In the genomic region with DNA sequence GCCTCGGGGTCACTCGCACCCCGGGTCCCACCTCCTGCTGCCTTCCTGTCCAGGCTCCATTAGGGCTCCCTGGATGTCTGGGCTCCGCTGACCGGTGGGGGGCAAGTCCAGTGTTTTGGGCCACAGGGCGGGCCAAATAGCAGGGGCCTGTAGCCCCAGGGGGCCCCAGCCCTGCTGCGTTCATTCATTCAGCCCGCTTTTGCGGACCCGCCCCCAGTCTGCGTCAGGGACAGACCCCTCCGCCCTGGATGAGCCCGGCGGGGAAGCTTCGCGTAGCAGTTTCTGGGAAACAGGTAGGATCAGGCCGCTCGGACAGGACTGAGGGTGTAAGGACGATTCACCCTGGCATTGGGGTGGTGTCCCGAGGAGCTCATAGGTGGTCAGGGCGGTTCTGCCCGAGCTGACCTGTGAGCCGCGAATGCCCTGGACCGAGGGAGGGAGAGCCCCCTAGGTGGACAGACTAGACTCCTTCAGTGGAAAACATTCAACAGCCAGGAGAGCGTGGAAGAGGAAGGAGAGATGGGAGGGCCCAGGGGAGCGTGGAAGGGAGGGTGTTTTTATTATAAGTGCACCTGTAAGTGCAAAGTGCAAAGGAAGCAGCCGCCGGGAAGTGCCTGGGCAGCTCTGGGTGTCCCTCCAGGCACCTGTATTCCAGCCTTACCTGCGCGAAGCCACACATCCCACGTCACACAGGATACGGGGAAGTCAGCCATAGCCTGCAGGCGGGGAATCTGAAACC, we compare ENCODE assay signal across 7 cellular contexts. TPM values are rescaled to one million over a fixed set of nuclear protein-coding genes. Genes with fewer than 3 reads are reported as not detected.
A peak's percentile ranks its signal among the peaks of the same experiment; 100 is the strongest.
DNase-seq lines count a peak whose midpoint lies in the region; ATAC-seq and TF ChIP-seq lines count a peak whose summit lies in the region.

No MANE protein-coding gene starts in this region.

- H3K9me3 Mint-ChIP-seq in activated naive CD4-positive, alpha-beta T cell treated with anti-CD3 and anti-CD28 coated beads, Interleukin-2, amount 50 U/mL, for 72 hours: no peaks in the 10 kb centered on the region

- peak overlapping the region; percentile 85 for H3K27ac ChIP-seq in HEK293 (ENCODE audit: extremely low read depth, low read depth, low read length)

- H3K36me3 Mint-ChIP-seq in activated naive CD4-positive, alpha-beta T cell treated with anti-CD3 and anti-CD28 coated beads, Interleukin-2, amount 50 U/mL, for 72 hours: no peaks in the 10 kb centered on the region

- no peaks in the 10 kb centered on the region for H3K4me1 ChIP-seq in HEK293 (ENCODE audit: control insufficient read depth, insufficient read depth, low read length)

- CTCF ChIA-PET in HEK293 (lab: Yijun Ruan, JAX): interaction anchor here (0.5 to 1.1 kb wide), 4 partner anchors 17 to 357 kb away, joined by 3 to 4 read pairs (median 4); no protein-coding TSS in a partner anchor

- H3K9me3 ChIP-seq in HEK293 (ENCODE audit: control insufficient read depth, insufficient read depth, low read depth, low read length): no peaks in the 10 kb centered on the region

- peak; percentile 61 for DNase-seq in NCI-H1105 treated with DMSO at 0.1 percent for 48 hours (lab: John Stamatoyannopoulos, UW)
- peak; percentile 40 to 71 for DNase-seq in activated naive CD4-positive, alpha-beta T cell treated with anti-CD3 and anti-CD28 coated beads, Interleukin-2, amount 50 U/mL, for 72 hours (ENCODE audit: low spot score in 2 of 2)
- DNase-seq in left ventricle myocardium superior: no peak
- DNase-seq in sciatic nerve (ENCODE audit: low spot score): no peak
- DNase-seq in COLO829 (ENCODE audit: low spot score): no peak

- POLR2A ChIA-PET in HEK293 (lab: Yijun Ruan, JAX): interaction anchor here (1.0 to 1.1 kb wide), 2 partner anchors 9 to 52 kb away, joined by 3 to 6 read pairs; partner anchors contain the start of gene PYGB

- ATAC-seq in GM18502 (IDR thresholded peaks at IDR 0.05; ENCODE audit: poor library complexity, unreplicated experiment): peak; percentile 3
- peak; percentile 44 to 59 for ATAC-seq in activated naive CD4-positive, alpha-beta T cell treated with anti-CD3 and anti-CD28 coated beads, Interleukin-2, amount 50 U/mL, for 72 hours
- ATAC-seq in left ventricle myocardium superior: peak; percentile 8
- ATAC-seq in sciatic nerve: peak; percentile 19

- peak overlapping the region; percentile 89 for H3K4me3 ChIP-seq in HEK293 (ENCODE audit: low read depth, low read length)

- peak overlapping the region; percentile 73 to 81 for H3K27ac Mint-ChIP-seq in activated naive CD4-positive, alpha-beta T cell treated with anti-CD3 and anti-CD28 coated beads, Interleukin-2, amount 50 U/mL, for 72 hours

- TF ChIP-seq CTCF in HEK293 (tag by site-specific recombination; IDR thresholded peaks at IDR 0.05): no peak; the same call in 1 of the 2 replicates

- peaks cover 0 to 9% of the 10 kb centered on the region in 2 experiments; a peak in 1 of 3 replicates for H3K36me3 ChIP-seq in HEK293 (ENCODE audit: control insufficient read depth in 2 of 2, insufficient read depth in 1 of 2, low read length in 2 of 2)

- intact Hi-C loops in left ventricle myocardium superior (cut with micrococcal nuclease) (loop anchor here (10.0 kb wide), 2 partner anchors 59 to 201 kb away; partner anchors contain the start of gene APMAP), sciatic nerve (cut with DNase I) (no loop called here)

TF ChIP-seq in HEK293, 187 proteins besides CTCF, POLR2A, EP300 and RAD21 (continues in another document):
- peak; percentile 80 for TF ChIP-seq ZBTB8A (tag by site-specific recombination; IDR thresholded peaks at IDR 0.05)
- 0 out of 2 replicates have a peak, but pooled peaks have one; percentile 7 for TF ChIP-seq SP7 (tag by site-specific recombination; IDR thresholded peaks at IDR 0.05)
- TF ChIP-seq ZIC2 (tag by site-specific recombination; IDR thresholded peaks at IDR 0.05): peak; percentile 94
- TF ChIP-seq KLF10 (tag by site-specific recombination; IDR thresholded peaks at IDR 0.05): peak; percentile 15; the same call in 1 of the 2 replicates
- TF ChIP-seq ZNF670 (tag by site-specific recombination; IDR thresholded peaks at IDR 0.05; ENCODE audit: low read depth): no peak
- TF ChIP-seq ZXDB (tag by site-specific recombination; IDR thresholded peaks at IDR 0.05): peak; percentile 55
- peak; percentile 63 for TF ChIP-seq SP2 (tag by site-specific recombination; IDR thresholded peaks at IDR 0.05)
- TF ChIP-seq, protein P1, sequence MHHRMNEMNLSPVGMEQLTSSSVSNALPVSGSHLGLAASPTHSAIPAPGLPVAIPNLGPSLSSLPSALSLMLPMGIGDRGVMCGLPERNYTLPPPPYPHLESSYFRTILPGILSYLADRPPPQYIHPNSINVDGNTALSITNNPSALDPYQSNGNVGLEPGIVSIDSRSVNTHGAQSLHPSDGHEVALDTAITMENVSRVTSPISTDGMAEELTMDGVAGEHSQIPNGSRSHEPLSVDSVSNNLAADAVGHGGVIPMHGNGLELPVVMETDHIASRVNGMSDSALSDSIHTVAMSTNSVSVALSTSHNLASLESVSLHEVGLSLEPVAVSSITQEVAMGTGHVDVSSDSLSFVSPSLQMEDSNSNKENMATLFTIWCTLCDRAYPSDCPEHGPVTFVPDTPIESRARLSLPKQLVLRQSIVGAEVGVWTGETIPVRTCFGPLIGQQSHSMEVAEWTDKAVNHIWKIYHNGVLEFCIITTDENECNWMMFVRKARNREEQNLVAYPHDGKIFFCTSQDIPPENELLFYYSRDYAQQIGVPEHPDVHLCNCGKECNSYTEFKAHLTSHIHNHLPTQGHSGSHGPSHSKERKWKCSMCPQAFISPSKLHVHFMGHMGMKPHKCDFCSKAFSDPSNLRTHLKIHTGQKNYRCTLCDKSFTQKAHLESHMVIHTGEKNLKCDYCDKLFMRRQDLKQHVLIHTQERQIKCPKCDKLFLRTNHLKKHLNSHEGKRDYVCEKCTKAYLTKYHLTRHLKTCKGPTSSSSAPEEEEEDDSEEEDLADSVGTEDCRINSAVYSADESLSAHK (tag by site-specific recombination; IDR thresholded peaks at IDR 0.05): 0 out of 2 replicates have a peak, but pooled peaks have one; percentile 2
- TF ChIP-seq PRDM10 (tag by site-specific recombination; IDR thresholded peaks at IDR 0.05): 0 out of 2 replicates have a peak, but pooled peaks have one; percentile 34
- TF ChIP-seq TCF7L2 (IDR thresholded peaks at IDR 0.05; ENCODE audit: borderline replicate concordance, low read depth, low read length): no peak
- TF ChIP-seq, protein P2, sequence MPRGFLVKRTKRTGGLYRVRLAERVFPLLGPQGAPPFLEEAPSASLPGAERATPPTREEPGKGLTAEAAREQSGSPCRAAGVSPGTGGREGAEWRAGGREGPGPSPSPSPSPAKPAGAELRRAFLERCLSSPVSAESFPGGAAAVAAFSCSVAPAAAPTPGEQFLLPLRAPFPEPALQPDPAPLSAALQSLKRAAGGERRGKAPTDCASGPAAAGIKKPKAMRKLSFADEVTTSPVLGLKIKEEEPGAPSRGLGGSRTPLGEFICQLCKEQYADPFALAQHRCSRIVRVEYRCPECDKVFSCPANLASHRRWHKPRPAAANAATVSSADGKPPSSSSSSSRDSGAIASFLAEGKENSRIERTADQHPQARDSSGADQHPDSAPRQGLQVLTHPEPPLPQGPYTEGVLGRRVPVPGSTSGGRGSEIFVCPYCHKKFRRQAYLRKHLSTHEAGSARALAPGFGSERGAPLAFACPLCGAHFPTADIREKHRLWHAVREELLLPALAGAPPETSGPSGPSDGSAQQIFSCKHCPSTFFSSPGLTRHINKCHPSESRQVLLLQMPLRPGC (tag by site-specific recombination; IDR thresholded peaks at IDR 0.05): 0 out of 2 replicates have a peak, but pooled peaks have one; percentile 2
- TF ChIP-seq ZSCAN5A (tag by site-specific recombination; IDR thresholded peaks at IDR 0.05): no peak

RNA-seq across cellular contexts. Expression of gene ENTPD6, which starts 0.6 kb away (rescaled TPM):
- total RNA-seq in activated naive CD4-positive, alpha-beta T cell treated with anti-CD3 and anti-CD28 coated beads, Interleukin-2, amount 50 U/mL, for 72 hours: 10 to 100 TPM; 38.8 to 45.6 TPM
- 130 TPM for total RNA-seq in left ventricle myocardium superior
- 59.3 TPM for total RNA-seq in sciatic nerve

RNA-seq across cellular contexts. Expression of gene PYGB, which starts 51.8 kb away (rescaled TPM):
- 10 to 100 TPM; 19.1 to 30.8 TPM for total RNA-seq in activated naive CD4-positive, alpha-beta T cell treated with anti-CD3 and anti-CD28 coated beads, Interleukin-2, amount 50 U/mL, for 72 hours
- total RNA-seq in left ventricle myocardium superior: 205 TPM
- 37.9 TPM for total RNA-seq in sciatic nerve

Comparison
In these comparisons a context has a peak if more than half of its experiments do, and no peak if none do; other contexts are left out.
1. DNase-seq: peak in NCI-H1105 treated with DMSO at 0.1 percent for 48 hours (single experiment) and activated naive CD4-positive, alpha-beta T cell treated with anti-CD3 and anti-CD28 coated beads, Interleukin-2, amount 50 U/mL, for 72 hours (2 of 2); none in left ventricle myocardium superior (single experiment), sciatic nerve (single experiment) and COLO829 (single experiment).
2. Peak in every context shown above with its lines, with median percentiles within 50 percentile points of each other: ATAC-seq.